18 cellular contexts compared by ENCODE assay signal in the genomic region with DNA sequence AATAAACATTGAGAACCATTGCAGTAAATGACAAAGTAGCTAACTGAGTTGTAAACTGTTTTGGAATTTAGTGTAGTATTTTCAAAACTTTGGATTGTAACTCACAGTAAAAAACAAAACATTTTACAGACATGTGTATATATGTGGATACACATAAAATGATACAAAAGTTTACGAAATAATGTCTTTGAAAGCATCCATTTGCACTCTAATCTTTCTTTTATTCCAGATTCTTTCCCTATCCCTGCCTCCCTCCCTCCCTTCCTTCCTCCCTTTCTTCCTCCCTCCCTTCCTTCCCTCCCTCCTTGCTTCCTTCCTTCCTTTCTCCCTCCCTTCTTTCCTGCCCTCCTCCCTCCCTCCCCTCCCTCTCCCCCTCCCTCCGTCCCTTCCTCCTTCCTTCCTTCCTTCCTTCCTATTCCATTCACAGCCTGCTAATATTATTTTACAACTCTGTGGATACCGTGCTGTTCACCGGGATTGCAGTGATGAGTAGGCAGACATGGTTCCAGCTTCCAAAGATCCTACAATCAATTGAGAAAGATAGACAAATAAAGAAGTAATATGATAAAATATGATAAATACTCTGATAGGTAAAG.
"Had no signal": no experiment of that assay in that cellular context is flagged by ENCODE, and none has a peak within 500 bp of the region (broad histone marks: within the 10 kb centered on the region; RNA-seq: fewer than 3 reads in every experiment).

No MANE protein-coding gene starts in this region.

- H3K36me3 ChIP-seq: cardiac muscle cell, thyroid gland had no signal

- DNase-seq: activated CD4-positive, alpha-beta T cell treated with anti-CD3 and anti-CD28 coated beads, Interleukin-2, amount 10 ng/mL, durations not matched to agents 7 days and 5 days; activated CD8-positive, alpha-beta memory T cell treated with anti-CD3 and anti-CD28 coated beads, Interleukin-2, amount 50 U/mL, for 4 hours; activated gamma-delta T cell treated with Interleukin-2 at 50 U/mL for 16 hours; activated T-cell treated with anti-CD3 and anti-CD28 coated beads, Interleukin-2, amount 50 U/mL, for 4 hours; amniotic stem cell; dermis blood vessel endothelial cell; effector memory CD4-positive, alpha-beta T cell; foreskin fibroblast; left ventricle myocardium superior; stimulated activated CD4-positive, alpha-beta T cell treated with anti-CD3 and anti-CD28 coated beads, Interleukin-2, amount 100 ng/mL, for 24 hours; stimulated activated naive CD4-positive, alpha-beta T cell treated with Interleukin-2 at 50 U/mL for 16 hours; T1000; thyroid gland had no signal

- H3K9me3 ChIP-seq: right atrium auricular region, thyroid gland had no signal

- H3K27me3 ChIP-seq: cardiac muscle cell, right atrium auricular region, thyroid gland had no signal

- H3K9me3 Mint-ChIP-seq: activated CD4-positive, alpha-beta T cell treated with anti-CD3 and anti-CD28 coated beads, Interleukin-2, amount 10 ng/mL, durations not matched to agents 7 days and 5 days; activated naive CD4-positive, alpha-beta T cell treated with anti-CD3 and anti-CD28 coated beads, Interleukin-2, amount 50 U/mL, for 72 hours; activated T-cell treated with anti-CD3 and anti-CD28 coated beads, Interleukin-2, amount 50 U/mL, for 4 hours; memory B cell had no signal

- H3K4me3 ChIP-seq: cardiac muscle cell, right atrium auricular region, thyroid gland had no signal

- H3K27ac Mint-ChIP-seq: activated naive CD4-positive, alpha-beta T cell treated with anti-CD3 and anti-CD28 coated beads, Interleukin-2, amount 50 U/mL, for 72 hours; memory B cell; progenitor cell of endocrine pancreas had no signal

- H3K27ac ChIP-seq: cardiac muscle cell, right atrium auricular region, thyroid gland had no signal

- H3K4me3 Mint-ChIP-seq: memory B cell had no signal

- ATAC-seq: activated naive CD4-positive, alpha-beta T cell treated with anti-CD3 and anti-CD28 coated beads, Interleukin-2, amount 50 U/mL, for 72 hours; activated T-cell treated with anti-CD3 and anti-CD28 coated beads, Interleukin-2, amount 50 U/mL, for 4 hours; left ventricle myocardium superior had no signal

- H3K27me3 Mint-ChIP-seq: activated CD4-positive, alpha-beta T cell treated with anti-CD3 and anti-CD28 coated beads, Interleukin-2, amount 10 ng/mL, durations not matched to agents 7 days and 5 days; memory B cell; progenitor cell of endocrine pancreas had no signal
